ENCODE assay signal across 8 cellular contexts in the genomic region with DNA sequence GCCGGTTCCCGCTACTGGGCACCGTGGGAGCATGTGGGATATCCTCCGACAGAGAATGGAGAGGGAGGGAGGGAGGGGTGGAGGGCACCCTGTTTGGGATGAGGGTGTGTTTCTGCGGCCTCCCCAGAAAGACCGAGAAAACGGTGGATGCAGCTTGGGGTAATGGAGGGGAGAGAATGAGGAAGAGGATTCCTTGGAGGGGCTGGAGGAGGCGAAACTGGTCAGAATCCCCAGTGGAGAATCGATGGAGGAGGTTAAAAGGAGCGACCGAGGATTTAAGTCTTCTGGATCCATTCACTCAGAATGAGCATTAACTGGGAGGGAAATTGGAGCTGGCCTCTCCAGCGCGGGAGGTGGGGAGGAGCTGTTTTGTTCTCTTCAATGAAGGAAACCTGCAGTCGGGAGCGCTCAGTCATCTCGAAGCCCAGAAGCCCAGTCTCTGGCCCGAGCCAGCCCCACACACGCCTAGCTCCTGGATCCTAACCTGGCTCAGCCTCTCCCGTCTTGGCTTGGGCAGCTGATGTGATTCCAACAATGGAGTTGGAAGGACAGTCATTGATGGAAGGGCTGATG. TPM values are rescaled to one million over a fixed set of nuclear protein-coding genes. Genes with fewer than 3 reads are reported as not detected.
DNase-seq lines count a peak whose midpoint lies in the region; ATAC-seq, FAIRE-seq and TF ChIP-seq lines count a peak whose summit lies in the region.

No MANE protein-coding gene starts in this region.

- no peak for TF ChIP-seq POLR2A in gastrocnemius medialis (IDR thresholded peaks at IDR 0.05)

- peak overlapping the region; percentile 97 for H3K27ac Mint-ChIP-seq in Caco-2 (ENCODE audit: unreplicated experiment)

- peaks cover 2% of the 10 kb centered on the region for H3K27me3 Mint-ChIP-seq in Caco-2 (ENCODE audit: insufficient read depth, unreplicated experiment)

- CTCF ChIA-PET in Caco-2 (lab: Charles Lee): interaction anchor here (0.7 to 3.0 kb wide), 6 partner anchors 16 to 84 kb away, joined by 3 to 47 read pairs (median 6); partner anchors contain the start of gene PIGH

- no peaks in the 10 kb centered on the region for H3K9me2 ChIP-seq in Loucy (replicated peaks; ENCODE audit: low read depth, low read length)

- H3K4me1 ChIP-seq in Caco-2 (peaks cover 5% of the 10 kb centered on the region; the same call in 1 of the 2 replicates), Loucy (ENCODE audit: insufficient read depth, low read length, poor library complexity, severe bottlenecking) (peaks cover 26% of the 10 kb centered on the region), iPS DF 6.9 (ENCODE audit: control insufficient read depth, insufficient read depth, low read length) (peaks cover 3% of the 10 kb centered on the region; the same call in 1 of the 2 replicates), gastrocnemius medialis (peaks cover 21 to 40% of the 10 kb centered on the region in 2 donors)

- peaks cover 14% of the 10 kb centered on the region for H3K36me3 Mint-ChIP-seq in Caco-2 (ENCODE audit: insufficient read depth, unreplicated experiment)

- H3F3A ChIP-seq in Loucy (ENCODE audit: low read depth): no peaks in the 10 kb centered on the region; the same call in 1 of the 2 replicates

- H3K9me3 ChIP-seq in Caco-2 (no peaks in the 10 kb centered on the region), Loucy (ENCODE audit: insufficient read depth, low read depth, low read length) (no peaks in the 10 kb centered on the region), iPS DF 6.9 (ENCODE audit: control insufficient read depth, insufficient read depth, low read length) (no peaks in the 10 kb centered on the region), gastrocnemius medialis (no peaks in the 10 kb centered on the region)

- H3K9me3 Mint-ChIP-seq in Caco-2 (ENCODE audit: unreplicated experiment): no peaks in the 10 kb centered on the region

- peak overlapping the region; percentile 90 for H3K4me3 Mint-ChIP-seq in Caco-2 (ENCODE audit: unreplicated experiment)

- H3K9ac ChIP-seq in Loucy (ENCODE audit: low read depth, low read length, poor library complexity, severe bottlenecking): peak overlapping the region; percentile 18

- peak overlapping the region; percentile 81 for H3K4me2 ChIP-seq in Loucy (ENCODE audit: low read depth, low read length, poor library complexity, severe bottlenecking)

- peak; percentile 5 to 23 for ATAC-seq in gastrocnemius medialis
- ATAC-seq in GM21515 (IDR thresholded peaks at IDR 0.05; ENCODE audit: unreplicated experiment): no peak
- ATAC-seq in HG02763 (IDR thresholded peaks at IDR 0.05; ENCODE audit: unreplicated experiment): no peak

- in situ Hi-C loops in gastrocnemius medialis (cut with MboI; ENCODE audit: low sequenced_read_pairs in 4 of 4): no loop called here

- H3K4me1 Mint-ChIP-seq in Caco-2 (ENCODE audit: low read depth, unreplicated experiment): peaks cover 16% of the 10 kb centered on the region

- H4K20me1 ChIP-seq in Loucy (ENCODE audit: insufficient read depth, low read length, poor library complexity, severe bottlenecking): no peaks in the 10 kb centered on the region

- DNase-seq in Caco-2: peak; percentile 27 to 41
- DNase-seq in iPS DF 6.9 (ENCODE audit: low read depth, low spot score): no peak
- DNase-seq in gastrocnemius medialis: peak; percentile 36 to 48
- DNase-seq in D721Med (ENCODE audit: insufficient read length, low spot score): no peak

- POLR2A ChIA-PET in Caco-2 (lab: Charles Lee): interaction anchor here (0.5 to 1.7 kb wide), 7 partner anchors 20 to 236 kb away, joined by 4 to 10 read pairs (median 4); partner anchors contain the start of genes PIGH and RDH11

- FAIRE-seq in D721Med (lab: Jason Lieb, UNC): no peak

- peak overlapping the region; percentile 68 for H3K27ac ChIP-seq in angular gyrus (ENCODE audit: low read depth, low read length)
- no peak overlapping the region for H3K27ac ChIP-seq in iPS DF 6.9 (ENCODE audit: low read length)
- H3K27ac ChIP-seq in gastrocnemius medialis: peak overlapping the region; percentile 81 to 97 (median 90)

- H3K4me3 ChIP-seq in Caco-2 (ENCODE audit: low read depth, low read length) (peak overlapping the region; percentile 63), Loucy (ENCODE audit: low read length, poor library complexity, severe bottlenecking) (peak overlapping the region; percentile 77), iPS DF 6.9 (ENCODE audit: low read length) (peak overlapping the region; percentile 68; the same call in 1 of the 2 replicates), gastrocnemius medialis (peak overlapping the region; percentile 69 to 89 (median 78))

- intact Hi-C loops in Caco-2 (cut with micrococcal nuclease; ENCODE audit: unreplicated experiment) (no loop called here), gastrocnemius medialis (cut with DNase I; ENCODE audit: low total_unique reads) (loop anchor here (2.0 kb wide), 1 partner anchor 926 kb away; no protein-coding TSS in a partner anchor)

- H3K27me3 ChIP-seq in Caco-2 (replicated peaks; ENCODE audit: control insufficient read depth, insufficient read depth, low read length) (no peaks in the 10 kb centered on the region), Loucy (ENCODE audit: insufficient read depth, low read length, poor library complexity, severe bottlenecking) (no peaks in the 10 kb centered on the region), iPS DF 6.9 (ENCODE audit: control insufficient read depth, insufficient read depth, low read length) (no peaks in the 10 kb centered on the region; the same call in 1 of the 2 replicates), gastrocnemius medialis (no peaks in the 10 kb centered on the region)

- H3K79me2 ChIP-seq in Loucy (ENCODE audit: insufficient read depth, low read length): no peaks in the 10 kb centered on the region

- H2AFZ ChIP-seq in Loucy (ENCODE audit: low read length): peak overlapping the region; percentile 78

- TF ChIP-seq CTCF in Caco-2 (IDR thresholded peaks at IDR 0.05; ENCODE audit: insufficient read depth in 1 of 2, low read depth in 1 of 2, low read length in 1 of 2, severe bottlenecking in 1 of 2, unreplicated experiment in 1 of 2) (no peak), Loucy (conservative IDR thresholded peaks at IDR 0.05; ENCODE audit: low read length) (no peak), gastrocnemius medialis (IDR thresholded peaks at IDR 0.05 in 4 of 5, conservative IDR thresholded peaks at IDR 0.05 in 1 of 5) (no peak), D721Med (IDR thresholded peaks at IDR 0.05; ENCODE audit: insufficient read depth, missing control alignments) (no peak)

- no CpG with 5 or more reads among the region's 19 CpGs for WGBS in iPS DF 6.9 (ENCODE audit: insufficient coverage, insufficient read length)

- BruUV-seq in Caco-2 (replicated peaks; lab: Mats Ljungman, UMichigan): TSS peak; percentile 49

- no peaks in the 10 kb centered on the region for H3K36me3 ChIP-seq in Caco-2 (ENCODE audit: control insufficient read depth, insufficient read depth, low read length)
- no peaks in the 10 kb centered on the region for H3K36me3 ChIP-seq in Loucy (ENCODE audit: insufficient read depth, low read length)
- H3K36me3 ChIP-seq in iPS DF 6.9 (ENCODE audit: control insufficient read depth, insufficient read depth, low read length): no peaks in the 10 kb centered on the region; the same call in 1 of the 2 replicates
- H3K36me3 ChIP-seq in gastrocnemius medialis: peaks cover 0 to 17% of the 10 kb centered on the region in 2 donors

RNA-seq across cellular contexts. Expression of gene ARG2, which starts 0.6 kb away (rescaled TPM):
- 22.6 and 22.8 TPM in 2 replicates for total RNA-seq in Caco-2 (2022)
- total RNA-seq in gastrocnemius medialis: 100 to 1,000 TPM in 2 of 4 donors, 1 to 10 TPM in 2; 4.0 to 662 (median 152) TPM

RNA-seq across cellular contexts. Expression of gene PIGH, which starts 20.2 kb away (rescaled TPM):
- 16.9 and 20.4 TPM in 2 replicates for total RNA-seq in Caco-2 (2022)
- 10 to 100 TPM; 27.8 to 48.5 (median 35.3) TPM for total RNA-seq in gastrocnemius medialis

RNA-seq across cellular contexts. Expression of gene VTI1B, which starts 54.1 kb away (rescaled TPM):
- 102 and 117 TPM in 2 replicates for total RNA-seq in Caco-2 (2022)
- total RNA-seq in gastrocnemius medialis: 10 to 100 TPM; 33.7 to 69.1 (median 52.8) TPM

Comparison
In these comparisons a context has a peak if more than half of its experiments do, and no peak if none do; other contexts are left out.
1. DNase-seq: peak in Caco-2 (2 of 2) and gastrocnemius medialis (2 of 2); none in iPS DF 6.9 (single experiment) and D721Med (single experiment).
2. ATAC-seq: peak in gastrocnemius medialis (2 of 2); none in GM21515 (single experiment) and HG02763 (single experiment).
3. Peak in every context shown above with its lines, with median percentiles within 50 percentile points of each other: H3K4me3 ChIP-seq.